13 cellular contexts compared by ENCODE assay signal in the genomic region with DNA sequence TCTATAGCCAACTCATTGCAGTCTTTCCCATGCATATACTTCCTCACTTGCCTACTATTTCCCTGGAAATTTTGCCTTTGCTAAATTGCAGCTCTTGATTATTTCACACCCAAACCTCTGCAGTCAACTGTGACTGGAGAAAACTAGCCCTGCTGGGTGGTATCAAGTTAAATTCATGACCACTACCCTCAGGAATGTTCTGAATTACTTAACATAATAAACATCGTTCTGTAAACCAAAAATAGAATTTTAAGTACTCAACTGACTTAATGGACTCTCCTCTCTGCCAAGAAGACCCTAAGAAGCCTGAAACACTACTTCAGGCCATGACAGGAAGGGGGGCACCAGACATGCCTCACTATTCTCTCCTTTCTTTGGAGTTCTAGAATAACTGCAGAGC.
"Had no signal": no experiment of that assay in that cellular context is flagged by ENCODE, and none has a peak within 500 bp of the region (broad histone marks: within the 10 kb centered on the region; RNA-seq: fewer than 3 reads in every experiment).

No MANE protein-coding gene starts in this region.

- H3K27ac ChIP-seq: heart right ventricle, neural progenitor cell, pancreas, tibial nerve had no signal

- H3K4me3 ChIP-seq: heart right ventricle, neural progenitor cell, pancreas, tibial nerve had no signal

- H3K4me1 ChIP-seq: heart right ventricle, pancreas, tibial nerve had no signal

- H3K9me3 ChIP-seq: pancreas, tibial nerve had no signal

- H3K27me3 ChIP-seq: heart right ventricle, neural progenitor cell, pancreas, tibial nerve had no signal

- H3K36me3 ChIP-seq: heart right ventricle, neural progenitor cell, pancreas, tibial nerve had no signal

- ATAC-seq: activated T-helper 17 cell treated with anti-CD3 and anti-CD28 coated beads, Interleukin-2, amount 50 U/mL, for 72 hours; heart right ventricle; left ventricle myocardium superior; pancreas; right cardiac atrium; stimulated activated memory B cell treated with anti-CD40 and anti-IgM and Interleukin-4, amounts not matched to agents 10 μg/mL and 1 μg/mL and 100 μg/mL, for 72 hours had no signal

- DNase-seq: activated CD4-positive, alpha-beta T cell treated with anti-CD3 and anti-CD28 coated beads, Interleukin-2, amount 10 ng/mL, durations not matched to agents 7 days and 5 days; activated CD4-positive, CD25-positive, alpha-beta regulatory T cell; activated CD8-positive, alpha-beta memory T cell treated with anti-CD3 and anti-CD28 coated beads for 24 hours; activated naive CD4-positive, alpha-beta T cell treated with anti-CD3 and anti-CD28 coated beads for 36 hours; heart right ventricle; left ventricle myocardium superior; pancreas; right cardiac atrium; T-helper 2 cell had no signal
